1 cellular context compared by ENCODE assay signal in the genomic region with DNA sequence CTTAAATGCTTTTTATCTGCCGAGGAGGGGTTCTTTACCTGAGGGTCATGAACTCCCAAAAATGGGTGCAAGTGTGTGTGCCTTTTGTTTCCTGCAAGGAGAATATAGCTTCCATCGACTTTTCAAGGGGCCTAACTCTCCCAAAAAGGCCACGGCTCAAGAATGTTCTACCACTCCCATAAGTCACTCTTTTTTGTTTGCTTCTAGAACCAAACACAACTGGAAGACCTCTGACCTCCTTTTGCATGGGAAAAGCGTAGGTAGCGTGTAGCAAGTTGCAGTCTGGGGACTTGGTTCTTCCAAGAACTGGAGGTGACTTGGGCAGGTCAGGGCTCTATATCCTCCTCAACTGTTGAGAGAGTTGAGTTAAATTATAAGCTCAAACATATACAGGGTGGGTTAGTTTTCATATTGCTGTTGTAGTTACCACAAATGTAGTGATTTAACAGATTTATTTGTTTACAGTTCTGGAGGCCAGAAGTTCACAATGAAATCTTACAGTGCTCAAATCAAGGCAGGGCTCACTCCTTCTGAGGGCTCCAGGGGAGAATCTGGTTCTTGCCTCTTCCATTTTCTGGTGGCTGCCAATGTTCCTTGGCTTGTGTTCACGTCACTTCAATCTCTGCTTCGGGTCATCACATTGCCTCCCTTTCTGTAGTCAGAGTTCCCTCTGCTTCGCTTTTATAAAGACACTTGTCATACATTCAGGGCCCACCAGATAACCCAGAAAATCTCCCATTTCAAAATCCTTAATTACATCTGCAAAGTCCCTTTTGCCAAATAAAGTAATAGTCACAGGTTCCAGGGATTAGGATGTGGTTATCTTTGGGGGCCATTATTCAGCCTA.
TF ChIP-seq lines count a peak whose summit lies in the region.

No MANE protein-coding gene starts in this region.

TF ChIP-seq in endothelial cell of umbilical vein, 7 proteins besides CTCF, POLR2A, EP300 and RAD21:
- TF ChIP-seq GATA2 (IDR thresholded peaks at IDR 0.05; ENCODE audit: insufficient read depth, insufficient read length, low read depth, low read length) = no peak
- no peak for TF ChIP-seq EZH2 (IDR thresholded peaks at IDR 0.05; ENCODE audit: borderline replicate concordance, low read depth, low read length, severe bottlenecking)
- TF ChIP-seq POLR2AphosphoS5 (IDR thresholded peaks at IDR 0.05; ENCODE audit: insufficient read depth, low read depth, low read length) = no peak
- no peak for TF ChIP-seq MAX (IDR thresholded peaks at IDR 0.05; ENCODE audit: insufficient read depth, insufficient read length)
- TF ChIP-seq FOS (IDR thresholded peaks at IDR 0.05; ENCODE audit: borderline replicate concordance, insufficient read depth, low read length) = no peak
- TF ChIP-seq MYC (IDR thresholded peaks at IDR 0.05; ENCODE audit: low read depth, low read length) = no peak
- TF ChIP-seq JUN (IDR thresholded peaks at IDR 0.05; ENCODE audit: borderline replicate concordance, insufficient read depth, insufficient read length, low read depth) = no peak
